ENCODE assay signal across 8 cellular contexts in the genomic region with DNA sequence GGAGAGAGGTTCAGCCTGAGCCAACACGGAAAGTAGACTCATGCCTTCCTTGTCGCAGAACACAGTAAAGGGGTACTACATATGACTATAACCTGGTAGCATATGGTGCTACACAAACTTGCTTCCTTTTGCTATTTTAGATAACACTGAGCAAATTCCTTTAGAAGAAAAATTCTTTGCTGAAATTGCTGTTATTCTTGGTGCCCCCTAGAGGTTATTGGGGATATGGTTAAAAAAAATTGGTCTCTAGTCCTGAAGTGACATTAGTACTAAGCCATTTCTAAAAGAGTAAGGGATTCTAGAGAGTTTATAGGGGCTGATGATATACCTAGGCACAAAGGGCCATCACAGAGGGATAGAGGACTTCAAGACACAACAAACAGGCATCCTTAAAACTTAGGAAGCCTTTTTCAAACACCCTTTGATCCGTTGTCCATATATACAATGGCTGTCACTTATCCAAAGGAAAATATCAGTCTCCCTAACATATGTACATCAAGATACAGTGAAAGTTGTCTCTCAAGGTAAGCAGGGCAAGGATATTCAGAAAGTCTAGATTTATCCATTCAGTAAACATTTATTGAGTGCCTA. TPM values are rescaled to one million over a fixed set of nuclear protein-coding genes. Genes with fewer than 3 reads are reported as not detected.
DNase-seq lines count a peak whose midpoint lies in the region; ATAC-seq, FAIRE-seq and TF ChIP-seq lines count a peak whose summit lies in the region.

No MANE protein-coding gene starts in this region.

- dilution Hi-C loops in keratinocyte (cut with MboI; ENCODE audit: extremely low pct_ligation_motif_present, low sequenced_read_pairs), result no loop called here

- H3K9ac ChIP-seq in keratinocyte (ENCODE audit: control insufficient read depth, extremely low read depth, insufficient read depth, low read length), result no peak overlapping the region

- H3K79me2 ChIP-seq in keratinocyte (ENCODE audit: control insufficient read depth, insufficient read depth, low read length), result no peaks in the 10 kb centered on the region

- no peaks in the 10 kb centered on the region for H4K20me1 ChIP-seq in keratinocyte (ENCODE audit: control insufficient read depth, extremely low read depth, insufficient read depth, low read length)

- H3K4me2 ChIP-seq in keratinocyte (ENCODE audit: control insufficient read depth, extremely low read depth, insufficient read depth, low read depth, low read length), result no peak overlapping the region

- ATAC-seq in GM19397 (IDR thresholded peaks at IDR 0.05; ENCODE audit: unreplicated experiment) (peak; percentile 49), HG02571 (IDR thresholded peaks at IDR 0.05; ENCODE audit: unreplicated experiment) (no peak)

- H2AFZ ChIP-seq in keratinocyte (ENCODE audit: control insufficient read depth, low read length), result no peak overlapping the region

- no peaks in the 10 kb centered on the region for H3K9me1 ChIP-seq in keratinocyte (ENCODE audit: control insufficient read depth, extremely low read depth, insufficient read depth, low read length)

- H3K27me3 ChIP-seq in BJ (ENCODE audit: control insufficient read depth, insufficient read depth, low read length) (no peaks in the 10 kb centered on the region), keratinocyte (ENCODE audit: control insufficient read depth, extremely low read depth, insufficient read depth, low read length) (peaks cover 14% of the 10 kb centered on the region)

- H3K36me3 ChIP-seq in BJ (ENCODE audit: control insufficient read depth, insufficient read depth, low read length) (no peaks in the 10 kb centered on the region), keratinocyte (ENCODE audit: control insufficient read depth in 2 of 2, extremely low read depth in 1 of 2, insufficient read depth in 2 of 2, low read length in 2 of 2) (no peaks in the 10 kb centered on the region)

- no peaks in the 10 kb centered on the region for H3K9me3 ChIP-seq in keratinocyte (ENCODE audit: control insufficient read depth, low read depth, low read length)

- no peak for FAIRE-seq in keratinocyte (lab: Jason Lieb, UNC)

- H3K4me3 ChIP-seq in BJ (ENCODE audit: low read depth, low read length) (no peak overlapping the region), keratinocyte (ENCODE audit: control insufficient read depth in 2 of 3, extremely low read depth in 1 of 3, insufficient read depth in 2 of 3, low read depth in 1 of 3, low read length in 3 of 3) (no peak overlapping the region)

- no peak overlapping the region for H3K27ac ChIP-seq in keratinocyte (ENCODE audit: control insufficient read depth, insufficient read depth, low read length)

- no peak for DNase-seq in BJ (ENCODE audit: low read depth)
- peak; percentile 15 for DNase-seq in RPMI7951 (ENCODE audit: low read depth)
- DNase-seq in keratinocyte (ENCODE audit: low read depth, low spot score), result no peak
- no peak for DNase-seq in DMS79 treated with DMSO at 0.1 percent for 48 hours (lab: John Stamatoyannopoulos, UW)
- DNase-seq in NK-92 treated with Interleukin-12 subunit alpha and Interleukin-12 subunit beta, amount 100 ng/mL, for 24 hours (lab: John Stamatoyannopoulos, UW), result no peak
- DNase-seq in GM19238 (ENCODE audit: insufficient read length, low spot score), result no peak

- POLR2A ChIA-PET in BJ (lab: Charles Lee), result no interaction called here

- H3K4me1 ChIP-seq in keratinocyte (ENCODE audit: control insufficient read depth, extremely low read depth, insufficient read depth, low read length), result no peaks in the 10 kb centered on the region

- TF ChIP-seq CTCF in BJ (IDR thresholded peaks at IDR 0.05; ENCODE audit: insufficient read depth, low read depth, low read length), result peak; percentile 66
- peak in 2 of 3 experiments; percentile 44 to 52 for TF ChIP-seq CTCF in keratinocyte (optimal IDR thresholded peaks at IDR 0.05 in 1 of 3, IDR thresholded peaks at IDR 0.05 in 1 of 3, conservative IDR thresholded peaks at IDR 0.05 in 1 of 3; ENCODE audit: extremely low read depth in 1 of 3, insufficient read depth in 2 of 3, low read length in 3 of 3)

- CTCF ChIA-PET in BJ (lab: Yijun Ruan, JAX), result interaction anchor here (0.6 to 3.4 kb wide), 5 partner anchors 11 to 65 kb away, joined by 3 to 16 read pairs (median 7); no protein-coding TSS in a partner anchor

RNA-seq across cellular contexts. Expression of gene HS6ST3, which starts 13.9 kb away (rescaled TPM):
- polyA plus RNA-seq in BJ (2011; rRNA removed), result not detected in 2 replicates
- polyA minus RNA-seq in BJ (2011; rRNA and poly(A)+ RNA removed), result not detected in 2 replicates
- total RNA-seq in RPMI7951 (2014; rRNA removed; shearing (Covaris generic)), result not detected in 2 replicates
- polyA plus RNA-seq in keratinocyte, result 0.01 to 0.03 TPM (median 0.03 TPM) in 3 replicates
- not detected for polyA plus RNA-seq in keratinocyte (2011; ENCODE audit: low read depth)
- 0.01 and 0.04 TPM in 2 replicates for polyA plus RNA-seq in keratinocyte (2011; cell fraction: cytosol; rRNA removed)
- polyA plus RNA-seq in keratinocyte (2011; cell fraction: nucleus; rRNA removed), result 0.05 and 0.08 TPM in 2 replicates
- polyA plus RNA-seq in keratinocyte (2012; ENCODE audit: low replicate concordance), result 0.02 TPM in 1 of 2 replicates, not detected in the other
- polyA minus RNA-seq in keratinocyte, result 0.03 TPM in 1 of 3 replicates, not detected in the others
- polyA minus RNA-seq in keratinocyte (2011; cell fraction: cytosol; rRNA and poly(A)+ RNA removed), result not detected
- polyA minus RNA-seq in keratinocyte (2011; cell fraction: nucleus; rRNA and poly(A)+ RNA removed), result 0.08 and 0.11 TPM in 2 replicates

RNA-seq across cellular contexts. Expression of gene UGGT2, which starts 22.8 kb away (rescaled TPM):
- polyA plus RNA-seq in BJ (2011; rRNA removed), result 20.2 and 37.7 TPM in 2 replicates
- 9.5 and 13.5 TPM in 2 replicates for polyA minus RNA-seq in BJ (2011; rRNA and poly(A)+ RNA removed)
- 23.5 and 24.4 TPM in 2 replicates for total RNA-seq in RPMI7951 (2014; rRNA removed; shearing (Covaris generic))
- 6.9 to 12.5 TPM (median 9.6 TPM) in 3 replicates for polyA plus RNA-seq in keratinocyte
- 33.3 TPM for polyA plus RNA-seq in keratinocyte (2011; ENCODE audit: low read depth)
- polyA plus RNA-seq in keratinocyte (2011; cell fraction: cytosol; rRNA removed), result 1.6 and 2.9 TPM in 2 replicates
- 16.6 and 26.2 TPM in 2 replicates for polyA plus RNA-seq in keratinocyte (2011; cell fraction: nucleus; rRNA removed)
- polyA plus RNA-seq in keratinocyte (2012; ENCODE audit: low replicate concordance), result 5.5 and 6.5 TPM in 2 replicates
- polyA minus RNA-seq in keratinocyte, result 2.6 to 18.5 TPM (median 9.5 TPM) in 3 replicates
- polyA minus RNA-seq in keratinocyte (2011; cell fraction: cytosol; rRNA and poly(A)+ RNA removed), result 6.7 TPM
- 52.7 and 69.5 TPM in 2 replicates for polyA minus RNA-seq in keratinocyte (2011; cell fraction: nucleus; rRNA and poly(A)+ RNA removed)
